In the genomic region with DNA sequence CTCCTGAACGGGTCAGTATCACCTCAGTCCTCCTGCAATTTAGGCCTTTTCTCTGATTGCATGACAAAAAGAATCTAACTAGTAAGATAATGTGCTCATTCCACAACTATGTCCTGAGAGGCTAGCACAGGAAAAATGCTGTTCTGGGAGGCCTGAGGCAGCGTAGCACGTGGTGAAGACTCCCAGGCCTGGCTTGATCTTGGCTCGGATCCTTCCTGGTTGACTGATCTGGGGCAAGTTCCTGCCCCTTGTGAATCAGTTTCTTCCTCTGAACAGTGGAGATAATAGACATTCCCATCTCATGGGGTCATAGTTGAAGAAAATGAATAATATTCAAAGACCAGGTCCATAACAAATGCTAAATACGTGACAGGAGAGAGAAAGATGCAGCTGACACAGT, we compare ENCODE assay signal across 1 cellular context.
TF ChIP-seq lines count a peak whose summit lies in the region.

No MANE protein-coding gene starts in this region.

TF ChIP-seq in IMR-90, 13 proteins besides CTCF, POLR2A, EP300 and RAD21 (continued from another document):
- TF ChIP-seq, protein P1, sequence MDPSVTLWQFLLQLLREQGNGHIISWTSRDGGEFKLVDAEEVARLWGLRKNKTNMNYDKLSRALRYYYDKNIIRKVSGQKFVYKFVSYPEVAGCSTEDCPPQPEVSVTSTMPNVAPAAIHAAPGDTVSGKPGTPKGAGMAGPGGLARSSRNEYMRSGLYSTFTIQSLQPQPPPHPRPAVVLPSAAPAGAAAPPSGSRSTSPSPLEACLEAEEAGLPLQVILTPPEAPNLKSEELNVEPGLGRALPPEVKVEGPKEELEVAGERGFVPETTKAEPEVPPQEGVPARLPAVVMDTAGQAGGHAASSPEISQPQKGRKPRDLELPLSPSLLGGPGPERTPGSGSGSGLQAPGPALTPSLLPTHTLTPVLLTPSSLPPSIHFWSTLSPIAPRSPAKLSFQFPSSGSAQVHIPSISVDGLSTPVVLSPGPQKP (IDR thresholded peaks at IDR 0.05; ENCODE audit: borderline replicate concordance, low read depth, low read length) = no peak
